31 cellular contexts compared by ENCODE assay signal in the genomic region with DNA sequence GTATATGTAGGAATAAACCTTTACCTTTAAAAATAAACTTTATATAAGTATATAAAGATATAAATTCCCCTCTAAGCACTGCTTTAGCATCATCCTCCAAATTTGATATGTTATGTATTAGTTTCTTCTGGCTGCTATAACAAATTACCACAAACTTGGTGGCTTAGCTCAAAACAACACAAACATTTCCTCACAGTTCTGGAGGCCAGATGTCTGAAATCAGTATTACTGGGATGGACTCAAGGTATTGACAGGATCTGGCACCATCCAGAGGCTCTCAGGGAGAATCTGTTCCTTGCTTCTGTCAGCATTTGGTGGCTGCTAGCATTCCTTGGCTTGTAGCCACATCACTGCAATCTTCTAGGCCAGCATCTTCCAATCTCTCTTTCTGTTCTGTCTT.
"Had no signal": no experiment of that assay in that cellular context is flagged by ENCODE, and none has a peak within 500 bp of the region (broad histone marks: within the 10 kb centered on the region; RNA-seq: fewer than 3 reads in every experiment).

No MANE protein-coding gene starts in this region.

- ATAC-seq: activated CD4-positive, CD25-positive, alpha-beta regulatory T cell treated with anti-CD3 and anti-CD28 coated beads, Interleukin-2, amount 50 U/mL, for 24 hours; activated CD8-positive, alpha-beta T cell treated with anti-CD3 and anti-CD28 coated beads for 36 hours; activated naive CD8-positive, alpha-beta T cell treated with anti-CD3 and anti-CD28 coated beads, Interleukin-2, amount 50 U/mL, for 24 hours; activated T-cell treated with anti-CD3 and anti-CD28 coated beads, Interleukin-2, amount 50 U/mL, for 4 hours; activated T-helper 17 cell treated with anti-CD3 and anti-CD28 coated beads, Interleukin-2, amount 50 U/mL, for 72 hours; body of pancreas; esophagus mucosa; gastroesophageal sphincter; heart right ventricle; T-helper 17 cell had no signal

- DNase-seq: activated B cell treated with CpG ODN at 0.5 μM for 24 hours; activated CD4-positive, alpha-beta T cell treated with anti-CD3 and anti-CD28 coated beads for 48 hours; activated CD4-positive, alpha-beta T cell treated with anti-CD3 and anti-CD28 coated beads, Interleukin-2, amount 50 U/mL, for 1 hour; activated CD4-positive, alpha-beta T cell treated with anti-CD3 and anti-CD28 coated beads, Interleukin-2, amount 50 U/mL, for 48 hours; activated CD8-positive, alpha-beta memory T cell treated with anti-CD3 and anti-CD28 coated beads for 24 hours; activated CD8-positive, alpha-beta T cell treated with anti-CD3 and anti-CD28 coated beads for 36 hours; activated effector memory CD4-positive, alpha-beta T cell treated with Interleukin-2 at 50 U/mL for 16 hours; activated gamma-delta T cell treated with Interleukin-2 at 50 U/mL for 16 hours; activated naive CD4-positive, alpha-beta T cell treated with Interleukin-2 at 50 U/mL for 16 hours; activated naive CD8-positive, alpha-beta T cell treated with anti-CD3 and anti-CD28 coated beads for 36 hours; activated naive CD8-positive, alpha-beta T cell treated with anti-CD3 and anti-CD28 coated beads, Interleukin-2, amount 50 U/mL, for 24 hours; activated T-cell treated with anti-CD3 and anti-CD28 coated beads, Interleukin-2, amount 50 U/mL, for 4 hours; adrenal gland; amygdala; aorta; body of pancreas; caudate nucleus; dorsolateral prefrontal cortex; effector memory CD4-positive, alpha-beta T cell; endodermal cell; foreskin melanocyte; heart right ventricle; T-helper 17 cell; T1000; WERI-Rb-1 had no signal

- H3K4me3 ChIP-seq: adrenal gland, body of pancreas, coronary artery, dorsolateral prefrontal cortex, gastroesophageal sphincter, heart right ventricle, hepatocyte had no signal
